16 cellular contexts compared by ENCODE assay signal in genomic region chr12:94266390-94266789, GRCh38.
DNase-seq lines count a peak whose midpoint lies in the region; ATAC-seq, FAIRE-seq and TF ChIP-seq lines count a peak whose summit lies in the region.
"Had no signal": no experiment of that assay in that cellular context is flagged by ENCODE, and none has a peak within 500 bp of the region (broad histone marks: within the 10 kb centered on the region; RNA-seq: fewer than 3 reads in every experiment).

No MANE protein-coding gene starts in this region.

- CTCF ChIA-PET in H1 (lab: Charles Lee; ENCODE audit: partially characterized antibody) = interaction anchor here (1.2 kb wide), 1 partner anchor 8 kb away, joined by 3 read pairs; no protein-coding TSS in a partner anchor

- H3K27ac ChIP-seq in GM23248 = peak overlapping the region; percentile 92
- no peak overlapping the region for H3K27ac ChIP-seq in H1 (ENCODE audit: low read depth, low read length)
- peak overlapping the region; percentile 50 to 69 (median 62) for H3K27ac ChIP-seq in gastrocnemius medialis

- H3K27me3 ChIP-seq in GM23248 (replicated peaks; ENCODE audit: insufficient read depth) = peaks cover 25% of the 10 kb centered on the region; the same call in 1 of the 2 replicates
- peaks cover 0 to 3% (median 2%) of the 10 kb centered on the region in 4 experiments; a peak in 2 of 7 replicates for H3K27me3 ChIP-seq in H1 (replicated peaks in 1 of 4; ENCODE audit: control insufficient read depth in 3 of 4, extremely low read depth in 1 of 4, insufficient read depth in 3 of 4, low read length in 3 of 4)
- H3K27me3 ChIP-seq in gastrocnemius medialis = no peaks in the 10 kb centered on the region
- H3K27me3 ChIP-seq: upper lobe of left lung had no signal

- H2BK5ac ChIP-seq in H1 (ENCODE audit: low read depth, low read length) = 0 out of 2 replicates have a peak overlapping the region, but pooled peaks have one; percentile 14

- H2BK120ac ChIP-seq in H1 (replicated peaks; ENCODE audit: low read depth, low read length) = no peak overlapping the region

- in situ Hi-C loops in GM23248 (cut with MboI) (no loop called here), gastrocnemius medialis (cut with MboI; ENCODE audit: low sequenced_read_pairs in 4 of 4) (no loop called here)

- H3K4me3 ChIP-seq in AG10803 (ENCODE audit: low read length) (no peak overlapping the region), GM23248 (peak overlapping the region; percentile 33; the same call in 1 of the 2 replicates), H1 (ENCODE audit: extremely low read depth in 1 of 4, insufficient read depth in 2 of 4, low read depth in 3 of 4, low read length in 4 of 4) (no peak overlapping the region), gastrocnemius medialis (no peak overlapping the region)
- H3K4me3 ChIP-seq: upper lobe of left lung had no signal

- 0 out of 2 replicates have a peak overlapping the region, but pooled peaks have one; percentile 53 for H2BK20ac ChIP-seq in H1 (ENCODE audit: low read length)

- 0 out of 2 replicates have a peak overlapping the region, but pooled peaks have one; percentile 48 for H2BK15ac ChIP-seq in H1 (ENCODE audit: low read length)

- H3K56ac ChIP-seq in H1 (replicated peaks; ENCODE audit: insufficient read length, low read depth, low read length) = no peak overlapping the region

- H3F3A ChIP-seq in GM23248 (ENCODE audit: insufficient read depth) = peaks cover 52% of the 10 kb centered on the region

- TF ChIP-seq POLR2A in H1 (IDR thresholded peaks at IDR 0.05; ENCODE audit: control extremely low read depth in 1 of 2, low read depth in 2 of 2, low read length in 2 of 2) (no peak), gastrocnemius medialis (IDR thresholded peaks at IDR 0.05) (no peak)

- no peak for TF ChIP-seq EP300 in H1 (IDR thresholded peaks at IDR 0.05; ENCODE audit: borderline replicate concordance in 1 of 2, low read depth in 2 of 2, low read length in 2 of 2)

- H2BK12ac ChIP-seq in H1 (ENCODE audit: low read depth, low read length) = 0 out of 2 replicates have a peak overlapping the region, but pooled peaks have one; percentile 56

- no peak for ATAC-seq in gastrocnemius medialis
- no peak for ATAC-seq in activated CD4-positive, CD25-positive, alpha-beta regulatory T cell treated with anti-CD3 and anti-CD28 coated beads, Interleukin-2, amount 50 U/mL, for 24 hours
- ATAC-seq: PC-3 had no signal

- peak overlapping the region; percentile 69 for H3K9ac ChIP-seq in GM23248
- no peak overlapping the region for H3K9ac ChIP-seq in H1 (replicated peaks in 1 of 4; ENCODE audit: extremely low read depth in 1 of 4, low read depth in 3 of 4, low read length in 3 of 4)
- H3K9ac ChIP-seq: SK-N-SH had no signal

- intact Hi-C loops in gastrocnemius medialis (cut with DNase I; ENCODE audit: low total_unique reads) = no loop called here

- no peak overlapping the region for H2AFZ ChIP-seq in GM23248
- H2AFZ ChIP-seq in H1 (ENCODE audit: low read length) = no peak overlapping the region

- 66 to 76% methylated on average over 5 of the region's 5 CpGs for WGBS in GM23248 (ENCODE audit: low coverage in 1 of 2, low lambda C conversion rate in 2 of 2, missing lambda C conversion rate in 2 of 2), 2 experiments
- 91% methylated on average over 5 of the region's 5 CpGs; no CpG with 5 or more reads in 1 of the 2 experiments for WGBS in H1 (ENCODE audit: extremely low coverage in 1 of 2, insufficient coverage in 1 of 2, insufficient read length in 1 of 2, insufficient replicate concordance in 2 of 2, low coverage in 1 of 2, low lambda C conversion rate in 2 of 2, missing lambda C conversion rate in 1 of 2), 2 experiments

- H3K79me2 ChIP-seq in GM23248 (ENCODE audit: insufficient read depth) (no peaks in the 10 kb centered on the region), H1 (ENCODE audit: control insufficient read depth in 1 of 2, insufficient read depth in 2 of 2, low read length in 2 of 2) (no peaks in the 10 kb centered on the region)

- no peak overlapping the region for H3K4ac ChIP-seq in H1 (replicated peaks; ENCODE audit: insufficient read length, low read depth, low read length)

- H3K18ac ChIP-seq in H1 (ENCODE audit: extremely low read depth, low read length) = no peak overlapping the region

- H3K14ac ChIP-seq in H1 (ENCODE audit: insufficient read length) = no peak overlapping the region

- no peaks in the 10 kb centered on the region for H3K36me3 ChIP-seq in GM23248 (ENCODE audit: low read depth)
- H3K36me3 ChIP-seq in H1 (ENCODE audit: control insufficient read depth in 2 of 4, insufficient read depth in 4 of 4, low read length in 3 of 4) = no peaks in the 10 kb centered on the region
- no peaks in the 10 kb centered on the region for H3K36me3 ChIP-seq in gastrocnemius medialis
- H3K36me3 ChIP-seq: upper lobe of left lung had no signal

- no peaks in the 10 kb centered on the region for H3K9me2 ChIP-seq in GM23248 (ENCODE audit: insufficient read depth)
- H3K9me2 ChIP-seq: SK-N-SH had no signal

- no peak for TF ChIP-seq CTCF in AG10803 (conservative IDR thresholded peaks at IDR 0.05; ENCODE audit: low read length)
- no peak for TF ChIP-seq CTCF in H1 (IDR thresholded peaks at IDR 0.05; ENCODE audit: control extremely low read depth in 1 of 3, insufficient read depth in 1 of 3, low read depth in 1 of 3, low read length in 3 of 3)
- TF ChIP-seq CTCF in gastrocnemius medialis (IDR thresholded peaks at IDR 0.05 in 4 of 5, conservative IDR thresholded peaks at IDR 0.05 in 1 of 5) = no peak

- no peak overlapping the region for H4K5ac ChIP-seq in H1 (ENCODE audit: insufficient read length, low read depth, low read length)

- H4K91ac ChIP-seq in H1 (replicated peaks; ENCODE audit: insufficient read length, low read length) = no peak overlapping the region

- H3K4me2 ChIP-seq in GM23248 (ENCODE audit: unreplicated experiment) (peak overlapping the region; percentile 79), H1 (ENCODE audit: insufficient read depth in 1 of 2, low read depth in 2 of 2, low read length in 2 of 2) (no peak overlapping the region)
- H3K4me2 ChIP-seq: SK-N-SH had no signal

- DNase-seq in AG10803 (ENCODE audit: low read depth) = peak; percentile 70
- peak; percentile 64 for DNase-seq in GM23248
- DNase-seq in H1 (ENCODE audit: low read depth in 1 of 2, low spot score in 2 of 2) = no peak
- DNase-seq in gastrocnemius medialis = no peak
- no peak for DNase-seq in frontal cortex (ENCODE audit: low spot score in 2 of 2)
- DNase-seq in activated CD4-positive, alpha-beta T cell treated with anti-CD3 and anti-CD28 coated beads, Interleukin-2, amount 50 U/mL, for 1 hour = no peak
- DNase-seq in A172 (ENCODE audit: low spot score) = no peak
- DNase-seq: cerebellar nuclear complex, DMS 273 treated with DMSO at 0.1 percent for 48 hours, NCI-H187, NCI-H510A treated with DMSO at 0.1 percent for 48 hours, PC-3, SK-N-SH had no signal

- POLR2A ChIA-PET in H1 (lab: Charles Lee; ENCODE audit: partially characterized antibody) = interaction anchor here (1.3 to 1.5 kb wide), 2 partner anchors 11 to 38 kb away, joined by 4 to 5 read pairs; no protein-coding TSS in a partner anchor

- no peak for TF ChIP-seq RAD21 in H1 (IDR thresholded peaks at IDR 0.05 in 1 of 2, conservative IDR thresholded peaks at IDR 0.05 in 1 of 2; ENCODE audit: low read depth in 2 of 2, low read length in 2 of 2)

- H3K9me3 ChIP-seq in GM23248 (ENCODE audit: low read depth) (no peaks in the 10 kb centered on the region), H1 (ENCODE audit: insufficient read depth in 2 of 2, low read depth in 1 of 2, low read length in 1 of 2) (no peaks in the 10 kb centered on the region), gastrocnemius medialis (no peaks in the 10 kb centered on the region)
- H3K9me3 ChIP-seq: SK-N-SH, upper lobe of left lung had no signal

- H4K20me1 ChIP-seq in GM23248 (ENCODE audit: insufficient read depth) = no peaks in the 10 kb centered on the region
- H4K20me1 ChIP-seq in H1 (replicated peaks in 1 of 2; ENCODE audit: control insufficient read depth in 1 of 2, insufficient read depth in 2 of 2, low read length in 2 of 2) = no peaks in the 10 kb centered on the region

- H2AK5ac ChIP-seq in H1 (ENCODE audit: low read depth, low read length) = peak overlapping the region; percentile 60; the same call in 1 of the 2 replicates

- FAIRE-seq in H1 (lab: Jason Lieb, UNC) (no peak), frontal cortex (lab: Jason Lieb, UNC) (no peak)
- FAIRE-seq: islet of Langerhans had no signal

- no peaks in the 10 kb centered on the region for H3K79me1 ChIP-seq in H1 (ENCODE audit: low read depth, low read length)

- H3K4me1 ChIP-seq in GM23248 (ENCODE audit: insufficient read depth) = peaks cover 56% of the 10 kb centered on the region
- H3K4me1 ChIP-seq in H1 (replicated peaks in 1 of 4; ENCODE audit: control insufficient read depth in 3 of 4, insufficient read depth in 4 of 4, low read length in 3 of 4) = peaks cover 15 to 30% (median 21%) of the 10 kb centered on the region in 4 experiments
- peaks cover 15 to 36% of the 10 kb centered on the region in 2 donors for H3K4me1 ChIP-seq in gastrocnemius medialis

- H3K23me2 ChIP-seq in H1 (ENCODE audit: low read depth, low read length) = no peaks in the 10 kb centered on the region; the same call in 1 of the 2 replicates

- no peak overlapping the region for H3K23ac ChIP-seq in H1 (ENCODE audit: insufficient read length)

- H4K8ac ChIP-seq in H1 (ENCODE audit: extremely low read depth, insufficient read depth, low read length) = no peak overlapping the region

TF ChIP-seq in H1, 55 proteins besides CTCF, POLR2A, EP300 and RAD21 (continues in another document):
- TF ChIP-seq TAF1 (IDR thresholded peaks at IDR 0.05; ENCODE audit: low read depth, low read length) (no peak), RFX5 (IDR thresholded peaks at IDR 0.05; ENCODE audit: borderline replicate concordance, low read depth, low read length) (no peak), SUZ12 (IDR thresholded peaks at IDR 0.05; ENCODE audit: low read length) (no peak), CBX5 (IDR thresholded peaks at IDR 0.05; ENCODE audit: low read depth, low read length) (no peak), GABPA (IDR thresholded peaks at IDR 0.05; ENCODE audit: borderline replicate concordance, insufficient read depth, low read length) (no peak), RXRA (IDR thresholded peaks at IDR 0.05; ENCODE audit: insufficient read depth, low read depth, low read length) (no peak), SP4 (IDR thresholded peaks at IDR 0.05; ENCODE audit: low read length) (no peak), KDM4A (IDR thresholded peaks at IDR 0.05; ENCODE audit: low read depth, low read length, severe bottlenecking) (no peak), KDM1A (IDR thresholded peaks at IDR 0.05; ENCODE audit: borderline replicate concordance, low read length) (no peak), CHD1 (IDR thresholded peaks at IDR 0.05; ENCODE audit: low read depth, low read length) (no peak)
- TF ChIP-seq, protein P1, sequence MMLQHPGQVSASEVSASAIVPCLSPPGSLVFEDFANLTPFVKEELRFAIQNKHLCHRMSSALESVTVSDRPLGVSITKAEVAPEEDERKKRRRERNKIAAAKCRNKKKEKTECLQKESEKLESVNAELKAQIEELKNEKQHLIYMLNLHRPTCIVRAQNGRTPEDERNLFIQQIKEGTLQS (IDR thresholded peaks at IDR 0.05; ENCODE audit: insufficient read depth, low read depth, low read length) = no peak

Comparison
In these comparisons a context has a peak if more than half of its experiments do, and no peak if none do; other contexts are left out.
1. DNase-seq: peak in AG10803 (single experiment) and GM23248 (single experiment); none in H1 (0 of 2), gastrocnemius medialis (0 of 2), frontal cortex (0 of 2), activated CD4-positive, alpha-beta T cell treated with anti-CD3 and anti-CD28 coated beads, Interleukin-2, amount 50 U/mL, for 1 hour (single experiment) and A172 (single experiment).